Comparison of ENCODE assay signal across 30 cellular contexts in genomic region chr13:107999751-108000150, GRCh38.
"Had no signal": no experiment of that assay in that cellular context is flagged by ENCODE, and none has a peak within 500 bp of the region (broad histone marks: within the 10 kb centered on the region; RNA-seq: fewer than 3 reads in every experiment).

No MANE protein-coding gene starts in this region.

- FAIRE-seq: bronchial epithelial cell, TTC549 had no signal

- DNase-seq: activated B cell treated with CpG ODN at 0.5 μM for 24 hours; activated CD4-positive, alpha-beta memory T cell treated with anti-CD3 and anti-CD28 coated beads for 36 hours; activated CD4-positive, alpha-beta T cell treated with anti-CD3 and anti-CD28 coated beads for 4 hours; activated CD4-positive, alpha-beta T cell treated with anti-CD3 and anti-CD28 coated beads, Interleukin-2, amount 10 ng/mL, durations not matched to agents 24 days and 14 days; activated CD4-positive, alpha-beta T cell treated with anti-CD3 and anti-CD28 coated beads, Interleukin-2, amount 50 U/mL, for 1 hour; activated CD4-positive, alpha-beta T cell treated with anti-CD3 and anti-CD28 coated beads, Interleukin-2, amount 50 U/mL, for 4 hours; activated CD4-positive, CD25-positive, alpha-beta regulatory T cell treated with anti-CD3 and anti-CD28 coated beads, Interleukin-2, amount 50 U/mL, for 72 hours; activated CD8-positive, alpha-beta memory T cell treated with anti-CD3 and anti-CD28 coated beads, Interleukin-2, amount 50 U/mL, for 4 hours; activated CD8-positive, alpha-beta T cell treated with anti-CD3 and anti-CD28 coated beads for 36 hours; activated effector memory CD4-positive, alpha-beta T cell treated with Interleukin-2 at 50 U/mL for 16 hours; activated gamma-delta T cell; activated naive CD4-positive, alpha-beta T cell treated with anti-CD3 and anti-CD28 coated beads, Interleukin-2, amount 10 ng/mL, durations not matched to agents 7 days and 5 days; activated naive CD4-positive, alpha-beta T cell treated with Interleukin-2 at 50 U/mL for 16 hours; activated naive CD8-positive, alpha-beta T cell treated with anti-CD3 and anti-CD28 coated beads, Interleukin-2, amount 10 ng/mL, durations not matched to agents 7 days and 5 days; activated naive CD8-positive, alpha-beta T cell treated with anti-CD3 and anti-CD28 coated beads, Interleukin-2, amount 50 U/mL, for 24 hours; activated T-cell treated with anti-CD3 and anti-CD28 coated beads for 4 hours; activated T-cell treated with anti-CD3 and anti-CD28 coated beads, Interleukin-2, amount 50 U/mL, for 1 hour; activated T-cell treated with anti-CD3 and anti-CD28 coated beads, Interleukin-2, amount 50 U/mL, for 4 hours; activated T-cell treated with anti-CD3 and anti-CD28 coated beads, Interleukin-2, amount 50 U/mL, for 72 hours; amygdala; anterior cingulate cortex; caudate nucleus; cerebellar nuclear complex; T-helper 1 cell; T-helper 2 cell; T-helper 9 cell had no signal

- H3K36me3 ChIP-seq: ascending aorta, cardiac muscle cell had no signal

- ATAC-seq: activated CD8-positive, alpha-beta T cell treated with anti-CD3 and anti-CD28 coated beads for 36 hours; activated naive CD8-positive, alpha-beta T cell treated with anti-CD3 and anti-CD28 coated beads, Interleukin-2, amount 50 U/mL, for 24 hours; activated T-cell treated with anti-CD3 and anti-CD28 coated beads, Interleukin-2, amount 50 U/mL, for 4 hours; activated T-cell treated with anti-CD3 and anti-CD28 coated beads, Interleukin-2, amount 50 U/mL, for 72 hours had no signal

- H3K4me3 ChIP-seq: ascending aorta, cardiac muscle cell had no signal

- H3K27me3 ChIP-seq: ascending aorta, cardiac muscle cell had no signal
